In genomic region chr10:81898518-81898917, GRCh38 we compare ENCODE assay signal across 23 cellular contexts. TPM values are rescaled to one million over a fixed set of nuclear protein-coding genes. Genes with fewer than 3 reads are reported as not detected.
DNase-seq lines count a peak whose midpoint lies in the region; ATAC-seq, FAIRE-seq and TF ChIP-seq lines count a peak whose summit lies in the region.
"Had no signal": no experiment of that assay in that cellular context is flagged by ENCODE, and none has a peak within 500 bp of the region (broad histone marks: within the 10 kb centered on the region; RNA-seq: fewer than 3 reads in every experiment).

No MANE protein-coding gene starts in this region.

- H4K91ac ChIP-seq in IMR-90 (ENCODE audit: insufficient read depth, low read depth, low read length), result no peak overlapping the region

- no peak overlapping the region for H3K9ac ChIP-seq in IMR-90 (ENCODE audit: low read depth, low read length)
- no peak overlapping the region for H3K9ac ChIP-seq in K562 (ENCODE audit: insufficient read depth in 1 of 2, low read depth in 2 of 2, low read length in 2 of 2)
- H3K9ac ChIP-seq: BLaER1 had no signal

- CTCF ChIA-PET in IMR-90 (lab: Yijun Ruan, JAX) (no interaction called here), K562 (lab: Yijun Ruan, JAX; ENCODE audit: low intra/inter-chr PET ratio) (no interaction called here)

- no peaks in the 10 kb centered on the region for H3K4me1 ChIP-seq in IMR-90 (ENCODE audit: control insufficient read depth, insufficient read depth, low read length)
- no peaks in the 10 kb centered on the region for H3K4me1 ChIP-seq in K562 (replicated peaks in 1 of 2; ENCODE audit: control insufficient read depth in 2 of 2, insufficient read depth in 2 of 2, low read length in 2 of 2)
- H3K4me1 ChIP-seq: BLaER1 had no signal

- H3K4me2 ChIP-seq in IMR-90 (ENCODE audit: low read depth, low read length) (no peak overlapping the region), K562 (ENCODE audit: insufficient read depth, low read length) (no peak overlapping the region)
- H3K4me2 ChIP-seq: BLaER1, GM23338 had no signal

- H3K14ac ChIP-seq in IMR-90 (replicated peaks; ENCODE audit: low read depth, low read length), result no peak overlapping the region

- dilution Hi-C loops in IMR-90 (cut with HindIII; ENCODE audit: low sequenced_read_pairs, unreplicated experiment), result no loop called here

- H2BK15ac ChIP-seq in IMR-90 (ENCODE audit: low read depth, low read length), result no peak overlapping the region

- ATAC-seq in IMR-90 (ENCODE audit: low read depth) (no peak), K562 (no peak), HG02884 (IDR thresholded peaks at IDR 0.05; ENCODE audit: unreplicated experiment) (no peak), GM18517 (IDR thresholded peaks at IDR 0.05; ENCODE audit: unreplicated experiment) (no peak)
- ATAC-seq: CD8-positive, alpha-beta T cell; GM12878; GM23338; HCT116 had no signal

- TF ChIP-seq POLR2A in IMR-90 (IDR thresholded peaks at IDR 0.05; ENCODE audit: low read depth, low read length), result no peak
- TF ChIP-seq POLR2A in K562 (conservative IDR thresholded peaks at IDR 0.05), result no peak

- H3K4ac ChIP-seq in IMR-90 (ENCODE audit: low read depth, low read length), result no peak overlapping the region

- no peak for TF ChIP-seq CTCF in IMR-90 (conservative IDR thresholded peaks at IDR 0.05; ENCODE audit: low read depth, low read length)
- TF ChIP-seq CTCF in K562 (IDR thresholded peaks at IDR 0.05 in 2 of 3, conservative IDR thresholded peaks at IDR 0.05 in 1 of 3; ENCODE audit: insufficient read depth in 2 of 3, low read depth in 1 of 3, low read length in 3 of 3), result no peak
- no peak for TF ChIP-seq CTCF in fibroblast of pulmonary artery (IDR thresholded peaks at IDR 0.05; ENCODE audit: low read length, missing control alignments)
- no peak for TF ChIP-seq CTCF in type B pancreatic cell (conservative IDR thresholded peaks at IDR 0.05)

- no peak overlapping the region for H3K18ac ChIP-seq in IMR-90 (ENCODE audit: low read depth, low read length)

- H3K9me1 ChIP-seq in IMR-90 (ENCODE audit: insufficient read depth, low read length) (no peaks in the 10 kb centered on the region), K562 (ENCODE audit: control insufficient read depth, insufficient read depth, low read length) (no peaks in the 10 kb centered on the region)

- H3K4me3 Mint-ChIP-seq in type B pancreatic cell, result no peak overlapping the region
- H3K4me3 Mint-ChIP-seq: B cell; CD4-positive, CD25-positive, alpha-beta regulatory T cell; CD8-positive, alpha-beta T cell; GM23338; H9 had no signal

- DNase-seq in IMR-90 (no peak), K562 (ENCODE audit: extremely low read depth in 1 of 4, low spot score in 3 of 4) (no peak), fibroblast of pulmonary artery (ENCODE audit: low read depth) (peak; percentile 10), type B pancreatic cell (ENCODE audit: extremely low spot score, unreplicated experiment) (no peak), COLO668 (lab: John Stamatoyannopoulos, UW; ENCODE audit: unreplicated experiment) (no peak)
- DNase-seq: CD4-positive, CD25-positive, alpha-beta regulatory T cell; CD8-positive, alpha-beta T cell; DMS 273 treated with DMSO at 0.1 percent for 48 hours; DMS79; EL; GDM1; H9 had no signal

- H2BK120ac ChIP-seq in IMR-90 (ENCODE audit: low read depth, low read length), result no peak overlapping the region

- TF ChIP-seq RAD21 in IMR-90 (IDR thresholded peaks at IDR 0.05; ENCODE audit: low read length) (no peak), K562 (CRISPR knock-in tag; conservative IDR thresholded peaks at IDR 0.05 in 1 of 2, IDR thresholded peaks at IDR 0.05 in 1 of 2) (no peak)

- intact Hi-C loops in IMR-90 (cut with micrococcal nuclease), result no loop called here
- intact Hi-C loops in K562 (cut with micrococcal nuclease), result no loop called here

- H3K4me3 ChIP-seq in IMR-90 (ENCODE audit: insufficient read depth, low read depth, low read length), result no peak overlapping the region
- no peak overlapping the region for H3K4me3 ChIP-seq in K562
- H3K4me3 ChIP-seq in fibroblast of pulmonary artery (replicated peaks; ENCODE audit: low read depth, low read length), result no peak overlapping the region
- H3K4me3 ChIP-seq: BLaER1, GM12878, GM23338 had no signal

- H3K27me3 ChIP-seq in IMR-90 (ENCODE audit: control insufficient read depth, insufficient read depth, low read length) (no peaks in the 10 kb centered on the region), K562 (ENCODE audit: control insufficient read depth in 2 of 2, insufficient read depth in 2 of 2, low read length in 2 of 2) (no peaks in the 10 kb centered on the region)
- H3K27me3 ChIP-seq: BLaER1 had no signal

- POLR2A ChIA-PET in IMR-90 (lab: Charles Lee; ENCODE audit: unreplicated experiment), result no interaction called here
- POLR2A ChIA-PET in K562 (lab: Yijun Ruan, JAX), result interaction anchor here (1.1 kb wide), 1 partner anchor 12 kb away, joined by 4 read pairs; no protein-coding TSS in a partner anchor

- no CpG with 5 or more reads among the region's 1 CpG for WGBS in IMR-90 (ENCODE audit: extremely low coverage in 2 of 2, insufficient read length in 1 of 2), 2 experiments
- 3% methylated on average over 1 of the region's 1 CpG for WGBS in K562 (ENCODE audit: insufficient coverage, low coverage, missing lambda C conversion rate)

- H2AK9ac ChIP-seq in IMR-90 (replicated peaks; ENCODE audit: low read depth, low read length, poor library complexity), result no peak overlapping the region

- H3K79me2 ChIP-seq in K562 (ENCODE audit: control insufficient read depth, insufficient read depth, low read length), result no peaks in the 10 kb centered on the region

- peak overlapping the region; percentile 21 for H3K27ac Mint-ChIP-seq in type B pancreatic cell
- H3K27ac Mint-ChIP-seq: B cell; CD4-positive, CD25-positive, alpha-beta regulatory T cell; CD8-positive, alpha-beta T cell; GM23338; H9 had no signal

- no peak overlapping the region for H2BK5ac ChIP-seq in IMR-90 (ENCODE audit: low read depth, low read length, poor library complexity, severe bottlenecking)

- H3K9me3 ChIP-seq in IMR-90 (ENCODE audit: control insufficient read depth, insufficient read depth, low read length) (peaks cover 12% of the 10 kb centered on the region), K562 (replicated peaks; ENCODE audit: control insufficient read depth, insufficient read depth, low read depth, low read length) (no peaks in the 10 kb centered on the region; the same call in 1 of the 2 replicates)
- H3K9me3 ChIP-seq: BLaER1 had no signal

- H2BK20ac ChIP-seq in IMR-90 (ENCODE audit: low read depth, low read length), result no peak overlapping the region

- H3K9me3 Mint-ChIP-seq in type B pancreatic cell, result no peaks in the 10 kb centered on the region
- H3K9me3 Mint-ChIP-seq: CD8-positive, alpha-beta T cell; GM23338; H9 had no signal

- no peak for TF ChIP-seq EP300 in K562 (IDR thresholded peaks at IDR 0.05; ENCODE audit: low read length)

- H3K79me1 ChIP-seq in IMR-90 (ENCODE audit: low read depth in 1 of 2, low read length in 2 of 2), result no peaks in the 10 kb centered on the region

- no peak overlapping the region for H4K8ac ChIP-seq in IMR-90 (ENCODE audit: low read depth in 2 of 2, low read length in 2 of 2)

- H4K20me1 ChIP-seq in IMR-90 (ENCODE audit: insufficient read depth, low read length), result no peaks in the 10 kb centered on the region
- no peaks in the 10 kb centered on the region for H4K20me1 ChIP-seq in K562 (replicated peaks; ENCODE audit: control insufficient read depth, insufficient read depth, low read length)

- H2AK5ac ChIP-seq in IMR-90 (ENCODE audit: low read depth, low read length), result no peak overlapping the region

- no peaks in the 10 kb centered on the region for H3K36me3 Mint-ChIP-seq in type B pancreatic cell
- H3K36me3 Mint-ChIP-seq: CD4-positive, CD25-positive, alpha-beta regulatory T cell; CD8-positive, alpha-beta T cell had no signal

- H3K36me3 ChIP-seq in IMR-90 (ENCODE audit: control insufficient read depth, insufficient read depth, low read length) (no peaks in the 10 kb centered on the region), K562 (ENCODE audit: control insufficient read depth, insufficient read depth, low read length) (no peaks in the 10 kb centered on the region)

- H3K56ac ChIP-seq in IMR-90 (ENCODE audit: extremely low read depth, insufficient read depth, low read length), result no peak overlapping the region

- peaks cover 7% of the 10 kb centered on the region for H3K4me1 Mint-ChIP-seq in type B pancreatic cell (ENCODE audit: unreplicated experiment)
- H3K4me1 Mint-ChIP-seq: B cell; CD4-positive, CD25-positive, alpha-beta regulatory T cell had no signal

- H3K23ac ChIP-seq in IMR-90 (ENCODE audit: low read depth, low read length), result no peak overlapping the region

- H4K5ac ChIP-seq in IMR-90 (ENCODE audit: low read depth, low read length), result no peak overlapping the region

- in situ Hi-C loops in IMR-90 (cut with MboI; ENCODE audit: low sequenced_read_pairs), result no loop called here
- in situ Hi-C loops in K562 (cut with MboI), result no loop called here

- H2AFZ ChIP-seq in IMR-90 (replicated peaks; ENCODE audit: low read length, poor library complexity) (no peak overlapping the region), K562 (ENCODE audit: low read depth, low read length) (no peak overlapping the region)
- H2AFZ ChIP-seq: GM23338 had no signal

- no peak for FAIRE-seq in K562 (lab: Jason Lieb, UNC)
- FAIRE-seq: D721Med, GM12878 had no signal

- H3K27ac ChIP-seq in IMR-90 (ENCODE audit: insufficient read depth, low read length) (no peak overlapping the region), K562 (ENCODE audit: extremely low read depth, low read depth, low read length) (no peak overlapping the region)
- H3K27ac ChIP-seq: BLaER1, C4-2B had no signal

- BruUV-seq in IMR-90 (replicated peaks; lab: Mats Ljungman, UMichigan) (no TSS peak), K562 (replicated peaks; lab: Mats Ljungman, UMichigan) (no TSS peak)

- H3K27me3 Mint-ChIP-seq in type B pancreatic cell, result no peaks in the 10 kb centered on the region
- H3K27me3 Mint-ChIP-seq: B cell; CD4-positive, CD25-positive, alpha-beta regulatory T cell had no signal

RNA-seq across cellular contexts. Expression of gene NRG3, which starts 23.5 kb away (rescaled TPM):
- total RNA-seq in IMR-90 (2012; rRNA removed) (not detected in 2 replicates), K562 (2014; rRNA removed) (not detected in 2 replicates), K562 (2014; rRNA removed; fragmentation: Illumina TruSeq; extraction: Trizol) (not detected in 2 replicates), K562 (2015; rRNA removed; fragmentation: Illumina TruSeq; extraction: Trizol) (not detected in 2 replicates), K562 (2021) (not detected in 2 replicates), type B pancreatic cell (ENCODE audit: low replicate concordance) (1.0 and 6.1 TPM in 2 replicates)
- polyA plus RNA-seq in IMR-90 (2012; rRNA removed) (not detected in 2 replicates), K562 (2011; rRNA removed) (not detected in 2 replicates), K562 (2014; fragmentation: Illumina TruSeq; extraction: Trizol) (not detected in 2 replicates), K562 (2014; fragmentation: Nextera tagmentation; extraction: Ambion mirVana) (not detected), K562 (2014; rRNA removed) (not detected in 2 replicates)
- polyA plus RNA-seq in IMR-90 (2012; cell fraction: cytosol; rRNA removed), result not detected in 2 replicates
- not detected in 2 replicates for polyA plus RNA-seq in IMR-90 (2012; cell fraction: nucleus; rRNA removed; ENCODE audit: low replicate concordance)
- not detected in 2 replicates for total RNA-seq in K562 (2011; cell fraction: chromatin; rRNA removed; ENCODE audit: low replicate concordance)
- total RNA-seq in K562 (2011; cell fraction: nucleolus; rRNA removed), result not detected in 2 replicates
- total RNA-seq in K562 (2011; cell fraction: nucleoplasm; rRNA removed), result not detected in 2 replicates
- polyA plus RNA-seq in K562 (2011; cell fraction: cytosol; rRNA removed), result not detected in 2 replicates
- polyA plus RNA-seq in K562 (2011; cell fraction: nucleus; rRNA removed), result not detected in 2 replicates
- not detected in 2 replicates for polyA plus RNA-seq in K562 (2012)
- not detected in 2 replicates for polyA minus RNA-seq in K562 (2011; rRNA and poly(A)+ RNA removed)
- not detected in 2 replicates for polyA minus RNA-seq in K562 (2011; cell fraction: cytosol; rRNA and poly(A)+ RNA removed)
- polyA minus RNA-seq in K562 (2011; cell fraction: nucleus; rRNA and poly(A)+ RNA removed), result not detected in 2 replicates
- total RNA-seq: B cell; CD4-positive, CD25-positive, alpha-beta regulatory T cell; CD8-positive, alpha-beta T cell; H4 had no signal
- polyA plus RNA-seq: AG04450; CD4-positive, CD25-positive, alpha-beta regulatory T cell had no signal
